Comparison of ENCODE assay signal across 8 cellular contexts in the genomic region with DNA sequence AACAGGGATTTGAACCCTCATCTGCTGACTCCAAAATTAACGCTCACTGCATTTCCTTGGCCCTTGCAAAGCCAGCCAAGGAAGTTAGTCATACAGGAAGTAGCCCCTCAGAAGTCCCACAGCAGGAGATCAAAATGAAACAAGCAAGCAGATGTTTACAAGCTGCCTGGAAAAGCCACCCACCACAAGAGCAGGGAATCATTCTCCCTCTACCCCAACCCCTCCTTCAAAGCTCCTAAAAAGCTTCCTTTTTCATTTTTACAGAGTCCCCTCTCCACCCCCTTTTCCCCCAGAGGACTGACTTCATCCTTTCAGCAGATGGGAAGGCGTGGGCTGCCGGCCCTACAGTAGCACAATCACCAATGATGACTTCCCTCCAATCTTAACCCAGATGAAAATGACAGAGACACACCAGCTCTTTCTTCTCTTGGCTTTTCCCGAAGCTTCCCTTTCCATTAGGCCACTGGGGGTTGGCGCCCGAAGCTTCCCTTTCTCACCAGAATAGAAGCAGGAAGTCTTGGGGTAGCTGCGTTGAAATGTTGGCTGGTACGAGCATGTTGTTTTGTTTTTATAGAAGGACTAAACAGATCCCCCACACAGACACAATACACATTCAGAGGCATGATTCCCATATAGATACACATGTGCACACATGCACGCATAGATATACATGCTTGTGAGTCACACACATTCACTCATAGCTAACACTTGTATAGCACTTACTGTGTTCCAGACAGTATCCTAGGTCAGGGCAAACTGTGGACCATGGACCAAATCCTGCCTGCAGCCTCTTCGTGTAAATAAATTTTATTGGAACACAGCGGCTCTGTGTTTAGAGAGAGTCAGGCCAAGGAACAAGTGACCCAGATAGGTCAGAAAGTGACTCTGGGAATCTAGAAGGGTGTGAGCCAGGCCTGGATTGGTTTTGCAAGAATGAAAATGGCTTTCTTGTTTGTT. TPM values are rescaled to one million over a fixed set of nuclear protein-coding genes. Genes with fewer than 3 reads are reported as not detected.
DNase-seq lines count a peak whose midpoint lies in the region; TF ChIP-seq lines count a peak whose summit lies in the region.

No MANE protein-coding gene starts in this region.

- no peaks in the 10 kb centered on the region for H3K36me3 ChIP-seq in PC-9 (ENCODE audit: low read depth)

- no peaks in the 10 kb centered on the region; the same call in 1 of the 2 replicates for H3K9me3 ChIP-seq in PC-9 (ENCODE audit: insufficient read depth, low read depth)

- POLR2A ChIA-PET in PC-9 (lab: Charles Lee; ENCODE audit: unreplicated experiment) (no interaction called here), GM10248 (lab: Yijun Ruan, JAX) (interaction anchor here (0.5 to 1.3 kb wide), 3 partner anchors 12 to 18 kb away, joined by 3 to 5 read pairs (median 3); partner anchors contain the start of gene ITPRIPL2)

- DNase-seq in DMS53 (lab: John Stamatoyannopoulos, UW): peak; percentile 43
- DNase-seq in DMS53 treated with DMSO at 0.1 percent for 48 hours (lab: John Stamatoyannopoulos, UW; ENCODE audit: unreplicated experiment): no peak
- peak in 1 of 2 experiments; percentile 61 for DNase-seq in PC-9
- DNase-seq in coronary artery (ENCODE audit: low spot score): no peak
- peak; percentile 87 for DNase-seq in medulla oblongata (ENCODE audit: extremely low spot score)
- DNase-seq in inferior parietal cortex (ENCODE audit: extremely low spot score): no peak
- no peak for DNase-seq in NCI-H526 treated with DMSO at 0.1 percent for 48 hours (lab: John Stamatoyannopoulos, UW)
- DNase-seq in GM10248 (ENCODE audit: extremely low spot score): no peak

- H3K9me2 ChIP-seq in PC-9 (ENCODE audit: insufficient read depth): no peaks in the 10 kb centered on the region

- H3K4me1 ChIP-seq in PC-9 (replicated peaks; ENCODE audit: insufficient read depth): peaks cover 49% of the 10 kb centered on the region

- H3K4me2 ChIP-seq in PC-9: peak overlapping the region; percentile 43

- H3F3A ChIP-seq in PC-9 (ENCODE audit: insufficient read depth, low read depth): peaks cover 39% of the 10 kb centered on the region

- BruUV-seq in PC-9 (replicated peaks; lab: Mats Ljungman, UMichigan): no TSS peak

- CTCF ChIA-PET in PC-9 (lab: Charles Lee) (interaction anchor here (0.6 to 1.0 kb wide), 2 partner anchors 11 to 43 kb away, joined by 3 to 6 read pairs; no protein-coding TSS in a partner anchor), GM10248 (lab: Yijun Ruan, JAX) (interaction anchor here (1.0 to 3.1 kb wide), 8 partner anchors 9 to 372 kb away, joined by 3 to 14 read pairs (median 4); no protein-coding TSS in a partner anchor)

- intact Hi-C loops in PC-9 (cut with micrococcal nuclease; ENCODE audit: unreplicated experiment): no loop called here

- H3K4me3 ChIP-seq in PC-9 (no peak overlapping the region), coronary artery (peak overlapping the region; percentile 4)

- no peak overlapping the region for H2AFZ ChIP-seq in PC-9

- H3K27ac ChIP-seq in PC-9: peak overlapping the region; percentile 49
- H3K27ac ChIP-seq in coronary artery: peak overlapping the region; percentile 10 to 80

- no peaks in the 10 kb centered on the region for H4K20me1 ChIP-seq in PC-9 (ENCODE audit: insufficient read depth)

- H3K79me2 ChIP-seq in PC-9 (ENCODE audit: low read depth): no peaks in the 10 kb centered on the region

- TF ChIP-seq CTCF in PC-9 (conservative IDR thresholded peaks at IDR 0.05): no peak
- TF ChIP-seq CTCF in coronary artery (IDR thresholded peaks at IDR 0.05): no peak
- TF ChIP-seq CTCF in GM10248 (IDR thresholded peaks at IDR 0.05; ENCODE audit: control extremely low read depth, extremely low read depth, low read depth, missing control alignments): no peak

- no peaks in the 10 kb centered on the region for H3K27me3 ChIP-seq in PC-9 (ENCODE audit: insufficient read depth, low read depth)

RNA-seq across cellular contexts. Expression of gene ITPRIPL2, which starts 17.4 kb away (rescaled TPM):
- total RNA-seq in PC-9 (2021): 117 and 142 TPM in 2 replicates

RNA-seq across cellular contexts. Expression of gene SYT17, which starts 36.9 kb away (rescaled TPM):
- total RNA-seq in PC-9 (2021): 36.6 and 45.2 TPM in 2 replicates

Comparison
In these comparisons a context has a peak if more than half of its experiments do, and no peak if none do; other contexts are left out.
1. DNase-seq: peak in DMS53 (single experiment) and medulla oblongata (single experiment); none in DMS53 treated with DMSO at 0.1 percent for 48 hours (single experiment), coronary artery (single experiment), inferior parietal cortex (single experiment), NCI-H526 treated with DMSO at 0.1 percent for 48 hours (single experiment) and GM10248 (single experiment).